In genomic region chr12:14454098-14454907, GRCh38 we compare ENCODE assay signal across 8 cellular contexts.
A peak's percentile ranks its signal among the peaks of the same experiment; 100 is the strongest.
DNase-seq lines count a peak whose midpoint lies in the region; ATAC-seq and TF ChIP-seq lines count a peak whose summit lies in the region.

No MANE protein-coding gene starts in this region.

- intact Hi-C loops in activated naive CD4-positive, alpha-beta T cell treated with anti-CD3 and anti-CD28 coated beads for 36 hours (cut with micrococcal nuclease): loop anchor here (1.0 to 5.0 kb wide), 5 partner anchors 52 to 216 kb away; partner anchors contain the start of gene ATF7IP
- intact Hi-C loops in activated T-helper 1 cell treated with anti-CD3 and anti-CD28 coated beads, Interleukin-12 subunit alpha, Interleukin-12 subunit beta, Interleukin-2, Interleukin-4 antibody, amounts not matched to agents 30 ng/mL and 10 ng/mL and 1 ng/mL, durations not matched to agents 14 hours and 24 hours and 36 hours (cut with micrococcal nuclease): loop anchor here (1.0 to 10.0 kb wide), 6 partner anchors 37 to 320 kb away; partner anchors contain the start of gene ATF7IP
- intact Hi-C loops in prostate gland (cut with DNase I): no loop called here

- H3K4me3 Mint-ChIP-seq in activated naive CD4-positive, alpha-beta T cell treated with anti-CD3 and anti-CD28 coated beads for 36 hours: no peak overlapping the region
- H3K4me3 Mint-ChIP-seq in activated T-helper 1 cell treated with anti-CD3 and anti-CD28 coated beads, Interleukin-12 subunit alpha, Interleukin-12 subunit beta, Interleukin-2, Interleukin-4 antibody, amounts not matched to agents 30 ng/mL and 10 ng/mL and 1 ng/mL, durations not matched to agents 14 hours and 24 hours and 36 hours: peak overlapping the region; percentile 46

- H3K4me3 ChIP-seq in upper lobe of left lung (no peak overlapping the region), prostate gland (no peak overlapping the region)

- WGBS in upper lobe of left lung, 2 donors: 87 to 91% methylated on average over 2 of the region's 2 CpGs
- 83% methylated on average over 2 of the region's 2 CpGs for WGBS in prostate gland

- TF ChIP-seq EP300 in upper lobe of left lung (IDR thresholded peaks at IDR 0.05): no peak

- H3K9me3 ChIP-seq in upper lobe of left lung (no peaks in the 10 kb centered on the region), prostate gland (no peaks in the 10 kb centered on the region)

- H3K9me3 Mint-ChIP-seq in activated naive CD4-positive, alpha-beta T cell treated with anti-CD3 and anti-CD28 coated beads for 36 hours: no peaks in the 10 kb centered on the region
- peaks cover 8% of the 10 kb centered on the region for H3K9me3 Mint-ChIP-seq in activated T-helper 1 cell treated with anti-CD3 and anti-CD28 coated beads, Interleukin-12 subunit alpha, Interleukin-12 subunit beta, Interleukin-2, Interleukin-4 antibody, amounts not matched to agents 30 ng/mL and 10 ng/mL and 1 ng/mL, durations not matched to agents 14 hours and 24 hours and 36 hours

- H3K4me1 ChIP-seq in upper lobe of left lung (peaks cover 0 to 5% (median 3%) of the 10 kb centered on the region in 4 donors), prostate gland (replicated peaks) (no peaks in the 10 kb centered on the region)

- peak; percentile 31 for DNase-seq in activated naive CD4-positive, alpha-beta T cell treated with anti-CD3 and anti-CD28 coated beads for 36 hours
- no peak for DNase-seq in activated naive CD4-positive, alpha-beta T cell treated with anti-CD3 and anti-CD28 coated beads, Interleukin-2, amount 50 U/mL, for 16 hours
- DNase-seq in HCEC 1CT (peak; percentile 61), NCI-H345 (lab: John Stamatoyannopoulos, UW) (peak; percentile 43), iPS DF 19.7 (ENCODE audit: low read depth, low spot score) (peak; percentile 75), upper lobe of left lung (no peak), prostate gland (ENCODE audit: low spot score) (no peak)
- peak; percentile 34 for DNase-seq in activated T-helper 1 cell treated with anti-CD3 and anti-CD28 coated beads, Interleukin-12 subunit alpha, Interleukin-12 subunit beta, Interleukin-2, Interleukin-4 antibody, amounts not matched to agents 30 ng/mL and 10 ng/mL and 1 ng/mL, durations not matched to agents 14 hours and 24 hours and 36 hours (ENCODE audit: low spot score)

- H3K27me3 ChIP-seq in upper lobe of left lung: no peaks in the 10 kb centered on the region
- no peaks in the 10 kb centered on the region for H3K27me3 ChIP-seq in prostate gland (replicated peaks; ENCODE audit: insufficient read depth)

- peak overlapping the region; percentile 82 for H3K27ac Mint-ChIP-seq in activated naive CD4-positive, alpha-beta T cell treated with anti-CD3 and anti-CD28 coated beads for 36 hours
- H3K27ac Mint-ChIP-seq in activated T-helper 1 cell treated with anti-CD3 and anti-CD28 coated beads, Interleukin-12 subunit alpha, Interleukin-12 subunit beta, Interleukin-2, Interleukin-4 antibody, amounts not matched to agents 30 ng/mL and 10 ng/mL and 1 ng/mL, durations not matched to agents 14 hours and 24 hours and 36 hours: peak overlapping the region; percentile 84

- no peaks in the 10 kb centered on the region for H3K27me3 Mint-ChIP-seq in activated naive CD4-positive, alpha-beta T cell treated with anti-CD3 and anti-CD28 coated beads for 36 hours (ENCODE audit: low read depth)
- H3K27me3 Mint-ChIP-seq in activated T-helper 1 cell treated with anti-CD3 and anti-CD28 coated beads, Interleukin-12 subunit alpha, Interleukin-12 subunit beta, Interleukin-2, Interleukin-4 antibody, amounts not matched to agents 30 ng/mL and 10 ng/mL and 1 ng/mL, durations not matched to agents 14 hours and 24 hours and 36 hours (ENCODE audit: insufficient read depth): no peaks in the 10 kb centered on the region

- peaks cover 61% of the 10 kb centered on the region for H3K36me3 Mint-ChIP-seq in activated naive CD4-positive, alpha-beta T cell treated with anti-CD3 and anti-CD28 coated beads for 36 hours (ENCODE audit: low read depth)
- peaks cover 46% of the 10 kb centered on the region for H3K36me3 Mint-ChIP-seq in activated T-helper 1 cell treated with anti-CD3 and anti-CD28 coated beads, Interleukin-12 subunit alpha, Interleukin-12 subunit beta, Interleukin-2, Interleukin-4 antibody, amounts not matched to agents 30 ng/mL and 10 ng/mL and 1 ng/mL, durations not matched to agents 14 hours and 24 hours and 36 hours (ENCODE audit: low read depth)

- H3K4me1 Mint-ChIP-seq in activated naive CD4-positive, alpha-beta T cell treated with anti-CD3 and anti-CD28 coated beads for 36 hours (ENCODE audit: low read depth): peaks cover 54% of the 10 kb centered on the region
- H3K4me1 Mint-ChIP-seq in activated T-helper 1 cell treated with anti-CD3 and anti-CD28 coated beads, Interleukin-12 subunit alpha, Interleukin-12 subunit beta, Interleukin-2, Interleukin-4 antibody, amounts not matched to agents 30 ng/mL and 10 ng/mL and 1 ng/mL, durations not matched to agents 14 hours and 24 hours and 36 hours (ENCODE audit: low read depth): peaks cover 54% of the 10 kb centered on the region

- H3K36me3 ChIP-seq in upper lobe of left lung (peaks cover 0 to 64% (median 26%) of the 10 kb centered on the region in 4 donors), prostate gland (peaks cover 0 to 4% of the 10 kb centered on the region in 2 donors)

- ATAC-seq in upper lobe of left lung (ENCODE audit: low FRiP score in 2 of 2): no peak

- TF ChIP-seq CTCF in upper lobe of left lung (IDR thresholded peaks at IDR 0.05) (peak; percentile 15 to 61 (median 26)), prostate gland (IDR thresholded peaks at IDR 0.05) (peak in 2 of 4 experiments; percentile 12 to 20)

- H3K27ac ChIP-seq in upper lobe of left lung: no peak overlapping the region
- H3K27ac ChIP-seq in prostate gland: no peak overlapping the region

- CTCF ChIA-PET in activated naive CD4-positive, alpha-beta T cell treated with anti-CD3 and anti-CD28 coated beads for 36 hours (lab: Charles Lee): interaction anchor here (0.6 to 3.1 kb wide), 11 partner anchors 9 to 268 kb away, joined by 3 to 13 read pairs (median 3); no protein-coding TSS in a partner anchor

- TF ChIP-seq POLR2A in upper lobe of left lung (IDR thresholded peaks at IDR 0.05) (no peak), prostate gland (IDR thresholded peaks at IDR 0.05) (no peak)

Comparison
In these comparisons a context has a peak if more than half of its experiments do, and no peak if none do; other contexts are left out.
1. DNase-seq: peak in activated naive CD4-positive, alpha-beta T cell treated with anti-CD3 and anti-CD28 coated beads for 36 hours (single experiment), HCEC 1CT (single experiment), NCI-H345 (single experiment), activated T-helper 1 cell treated with anti-CD3 and anti-CD28 coated beads, Interleukin-12 subunit alpha, Interleukin-12 subunit beta, Interleukin-2, Interleukin-4 antibody, amounts not matched to agents 30 ng/mL and 10 ng/mL and 1 ng/mL, durations not matched to agents 14 hours and 24 hours and 36 hours (single experiment) and iPS DF 19.7 (single experiment); none in activated naive CD4-positive, alpha-beta T cell treated with anti-CD3 and anti-CD28 coated beads, Interleukin-2, amount 50 U/mL, for 16 hours (single experiment), upper lobe of left lung (0 of 2) and prostate gland (single experiment).